Comparison of ENCODE assay signal across 9 cellular contexts in the genomic region with DNA sequence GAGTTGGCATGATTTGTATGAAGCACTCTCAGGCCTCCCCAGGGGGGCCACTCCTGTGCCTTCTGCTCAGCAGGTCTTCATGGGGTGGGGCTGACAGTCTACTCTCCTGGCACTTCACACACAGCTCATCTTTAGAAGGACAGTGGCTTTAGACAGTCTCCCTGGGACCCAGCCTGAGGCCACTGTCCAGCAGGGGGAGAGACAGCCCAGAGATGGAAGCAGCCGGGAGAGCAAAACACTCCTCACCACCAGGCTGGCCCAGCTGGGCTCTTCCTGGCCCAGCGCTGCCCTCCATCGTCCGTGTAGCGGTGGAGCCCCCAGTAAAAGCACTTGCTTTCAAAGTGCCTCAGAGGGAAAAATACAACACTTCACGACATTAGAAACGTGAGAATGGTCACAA.
DNase-seq lines count a peak whose midpoint lies in the region; TF ChIP-seq lines count a peak whose summit lies in the region.
"Had no signal": no experiment of that assay in that cellular context is flagged by ENCODE, and none has a peak within 500 bp of the region (broad histone marks: within the 10 kb centered on the region; RNA-seq: fewer than 3 reads in every experiment).

No MANE protein-coding gene starts in this region.

- TF ChIP-seq CTCF in epithelial cell of proximal tubule (conservative IDR thresholded peaks at IDR 0.05; ENCODE audit: low read depth, low read length) (peak; percentile 47), RWPE1 (conservative IDR thresholded peaks at IDR 0.05; ENCODE audit: low read depth) (no peak)

- no peaks in the 10 kb centered on the region for H3K27me3 ChIP-seq in H7 (ENCODE audit: control insufficient read depth, insufficient read depth, low read length)
- no peaks in the 10 kb centered on the region for H3K27me3 ChIP-seq in effector memory CD4-positive, alpha-beta T cell (replicated peaks; ENCODE audit: control insufficient read depth, insufficient read depth, low read length, poor library complexity, severe bottlenecking)

- no peaks in the 10 kb centered on the region for H3K4me1 ChIP-seq in effector memory CD4-positive, alpha-beta T cell (ENCODE audit: control insufficient read depth, insufficient read depth, low read length, poor library complexity, severe bottlenecking)

- H3K36me3 ChIP-seq in H7 (replicated peaks; ENCODE audit: control insufficient read depth, insufficient read depth, low read length) = no peaks in the 10 kb centered on the region
- no peaks in the 10 kb centered on the region for H3K36me3 ChIP-seq in effector memory CD4-positive, alpha-beta T cell (ENCODE audit: control insufficient read depth, insufficient read depth, low read length)

- POLR2A ChIA-PET in RWPE1 (lab: Yijun Ruan, JAX; ENCODE audit: low non-redundant PET) = no interaction called here

- H3K27ac ChIP-seq in RWPE1 = no peak overlapping the region
- H3K27ac ChIP-seq in effector memory CD4-positive, alpha-beta T cell (ENCODE audit: insufficient read depth, low read length, poor library complexity, severe bottlenecking) = no peak overlapping the region

- no peaks in the 10 kb centered on the region for H3K9me3 ChIP-seq in effector memory CD4-positive, alpha-beta T cell (ENCODE audit: control insufficient read depth, low read length)

- peak; percentile 90 for DNase-seq in H7
- peak; percentile 53 for DNase-seq in NCI-H69 (lab: John Stamatoyannopoulos, UW)
- no peak for DNase-seq in epithelial cell of proximal tubule (ENCODE audit: low read depth)
- peak; percentile 17 for DNase-seq in putamen (ENCODE audit: low spot score)
- no peak for DNase-seq in RWPE1 (ENCODE audit: low spot score)
- no peak for DNase-seq in DMS153 (lab: John Stamatoyannopoulos, UW)
- no peak for DNase-seq in effector memory CD4-positive, alpha-beta T cell
- DNase-seq: amniotic stem cell; stimulated activated CD4-positive, alpha-beta T cell treated with anti-CD3 and anti-CD28 coated beads, Interleukin-2, amount 100 ng/mL, for 24 hours had no signal

- H3K4me3 ChIP-seq in H7 (ENCODE audit: insufficient read depth, low read depth, low read length) (no peak overlapping the region), epithelial cell of proximal tubule (ENCODE audit: low read depth, low read length) (no peak overlapping the region)
- no peak overlapping the region for H3K4me3 ChIP-seq in effector memory CD4-positive, alpha-beta T cell (ENCODE audit: insufficient read depth, low read depth, low read length, poor library complexity, severe bottlenecking)

- CTCF ChIA-PET in RWPE1 (lab: Yijun Ruan, JAX) = interaction anchor here (0.6 to 1.0 kb wide), 4 partner anchors 10 to 123 kb away, joined by 3 to 5 read pairs (median 4); no protein-coding TSS in a partner anchor

Comparison
In these comparisons a context has a peak if more than half of its experiments do, and no peak if none do; other contexts are left out.
1. DNase-seq: peak in H7 (single experiment), NCI-H69 (single experiment) and putamen (single experiment); none in epithelial cell of proximal tubule (single experiment), RWPE1 (single experiment), DMS153 (single experiment) and effector memory CD4-positive, alpha-beta T cell (0 of 3).